ENCODE assay signal across 13 cellular contexts in the genomic region with DNA sequence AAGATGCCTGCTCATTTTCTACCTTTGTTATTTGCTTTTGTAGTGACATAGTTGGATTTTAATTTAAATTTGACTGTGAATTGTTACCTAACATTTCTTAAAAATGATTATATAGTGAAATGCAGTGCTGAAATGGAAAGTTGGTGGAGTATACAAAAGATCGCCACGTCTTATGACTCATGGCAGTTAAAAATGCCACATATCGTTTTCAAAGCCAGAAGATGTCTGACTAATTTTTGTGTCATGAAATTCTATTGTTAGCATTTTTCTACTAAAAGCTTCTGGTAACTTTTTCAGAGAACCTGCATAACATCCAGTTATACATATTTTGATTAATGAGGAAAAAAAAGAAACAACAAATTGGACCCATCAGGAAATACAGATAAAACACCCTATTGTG. TPM values are rescaled to one million over a fixed set of nuclear protein-coding genes. Genes with fewer than 3 reads are reported as not detected.
DNase-seq lines count a peak whose midpoint lies in the region; ATAC-seq and TF ChIP-seq lines count a peak whose summit lies in the region.
"Had no signal": no experiment of that assay in that cellular context is flagged by ENCODE, and none has a peak within 500 bp of the region (broad histone marks: within the 10 kb centered on the region; RNA-seq: fewer than 3 reads in every experiment).

No MANE protein-coding gene starts in this region.

- no peak overlapping the region for H2BK12ac ChIP-seq in mesenchymal stem cell (ENCODE audit: low read length in 2 of 2)

- no peak for TF ChIP-seq POLR2A in gastrocnemius medialis (IDR thresholded peaks at IDR 0.05)

- H2BK15ac ChIP-seq in mesenchymal stem cell (ENCODE audit: low read depth, poor library complexity, severe bottlenecking) = no peak overlapping the region

- no peak overlapping the region for H2BK5ac ChIP-seq in mesenchymal stem cell (ENCODE audit: low read depth, low read length, poor library complexity, severe bottlenecking)

- H3K27ac ChIP-seq in brain microvascular endothelial cell = no peak overlapping the region
- H3K27ac ChIP-seq in mesenchymal stem cell (ENCODE audit: low read length, poor library complexity, severe bottlenecking) = no peak overlapping the region
- H3K27ac ChIP-seq in gastrocnemius medialis = no peak overlapping the region
- H3K27ac ChIP-seq: psoas muscle, WERI-Rb-1 had no signal

- in situ Hi-C loops in brain microvascular endothelial cell (cut with HindIII; ENCODE audit: low pct_ligation_motif_present, low sequenced_read_pairs) (no loop called here), gastrocnemius medialis (cut with MboI; ENCODE audit: low sequenced_read_pairs in 4 of 4) (no loop called here)

- H3K4me1 ChIP-seq in mesenchymal stem cell (ENCODE audit: control insufficient read depth, insufficient read depth, low read depth, low read length) (no peaks in the 10 kb centered on the region), gastrocnemius medialis (peaks cover 16 to 34% of the 10 kb centered on the region in 2 donors)

- H3K14ac ChIP-seq in mesenchymal stem cell (ENCODE audit: low read length in 2 of 2) = no peak overlapping the region

- no peaks in the 10 kb centered on the region for H3K9me3 ChIP-seq in mesenchymal stem cell (ENCODE audit: control insufficient read depth, low read length)
- no peaks in the 10 kb centered on the region for H3K9me3 ChIP-seq in gastrocnemius medialis
- H3K9me3 ChIP-seq: psoas muscle had no signal

- H3K9ac ChIP-seq in mesenchymal stem cell (ENCODE audit: low read length) = peak overlapping the region; percentile 4

- H4K8ac ChIP-seq in mesenchymal stem cell (ENCODE audit: low read length) = no peak overlapping the region

- no peaks in the 10 kb centered on the region for H3K27me3 ChIP-seq in brain microvascular endothelial cell (replicated peaks)
- no peaks in the 10 kb centered on the region for H3K27me3 ChIP-seq in mesenchymal stem cell (ENCODE audit: control insufficient read depth in 1 of 2, insufficient read depth in 1 of 2, low read length in 2 of 2)
- no peaks in the 10 kb centered on the region for H3K27me3 ChIP-seq in gastrocnemius medialis

- H3K4me3 ChIP-seq in brain microvascular endothelial cell (ENCODE audit: low read depth, low read length) (no peak overlapping the region), mesenchymal stem cell (ENCODE audit: insufficient read depth in 1 of 2, low read depth in 1 of 2, low read length in 2 of 2) (peak overlapping the region in 1 of 2 experiments; percentile 48), gastrocnemius medialis (no peak overlapping the region)
- H3K4me3 ChIP-seq: psoas muscle had no signal

- H2BK120ac ChIP-seq in mesenchymal stem cell (ENCODE audit: low read depth, low read length) = no peak overlapping the region

- no peak for ATAC-seq in gastrocnemius medialis
- ATAC-seq in HG03108 (IDR thresholded peaks at IDR 0.05; ENCODE audit: unreplicated experiment) = no peak
- no peak for ATAC-seq in HG02759 (IDR thresholded peaks at IDR 0.05; ENCODE audit: unreplicated experiment)
- ATAC-seq: left lobe of liver, psoas muscle had no signal

- no CpG with 5 or more reads among the region's 3 CpGs for WGBS in mesenchymal stem cell

- H3K23ac ChIP-seq in mesenchymal stem cell (ENCODE audit: low read length in 2 of 2) = no peak overlapping the region

- no peak overlapping the region for H3K4me2 ChIP-seq in mesenchymal stem cell (ENCODE audit: low read length, poor library complexity, severe bottlenecking)

- H3K4ac ChIP-seq in mesenchymal stem cell (ENCODE audit: low read depth in 1 of 2, low read length in 2 of 2) = no peak overlapping the region

- H3K18ac ChIP-seq in mesenchymal stem cell (ENCODE audit: low read depth in 1 of 2, low read length in 2 of 2) = no peak overlapping the region

- intact Hi-C loops in gastrocnemius medialis (cut with DNase I; ENCODE audit: low total_unique reads) = no loop called here

- H3K36me3 ChIP-seq in brain microvascular endothelial cell (replicated peaks) (no peaks in the 10 kb centered on the region), mesenchymal stem cell (ENCODE audit: control insufficient read depth in 1 of 2, insufficient read depth in 2 of 2, low read depth in 1 of 2, low read length in 2 of 2) (no peaks in the 10 kb centered on the region), gastrocnemius medialis (no peaks in the 10 kb centered on the region)
- H3K36me3 ChIP-seq: WERI-Rb-1 had no signal

- no peak overlapping the region for H2AFZ ChIP-seq in mesenchymal stem cell (ENCODE audit: low read depth, low read length)

- peaks cover 13% of the 10 kb centered on the region for H3K79me1 ChIP-seq in mesenchymal stem cell (replicated peaks; ENCODE audit: low read length, poor library complexity, severe bottlenecking)

- H4K91ac ChIP-seq in mesenchymal stem cell (ENCODE audit: low read length) = no peak overlapping the region

- no peak overlapping the region for H2AK5ac ChIP-seq in mesenchymal stem cell (ENCODE audit: low read length, severe bottlenecking)

- no peak for TF ChIP-seq CTCF in brain microvascular endothelial cell (IDR thresholded peaks at IDR 0.05; ENCODE audit: low read depth, low read length, missing control alignments)
- no peak for TF ChIP-seq CTCF in gastrocnemius medialis (IDR thresholded peaks at IDR 0.05 in 4 of 5, conservative IDR thresholded peaks at IDR 0.05 in 1 of 5)

- DNase-seq in EH (ENCODE audit: low read depth) (peak; percentile 84), LoVo (ENCODE audit: low spot score) (peak; percentile 15), brain microvascular endothelial cell (peak; percentile 66), mesenchymal stem cell (peak; percentile 72), gastrocnemius medialis (no peak)
- no peak for DNase-seq in stimulated activated CD4-positive, alpha-beta T cell treated with anti-CD3 and anti-CD28 coated beads, Interleukin-12 subunit alpha, Interleukin-12 subunit beta, amount 100 ng/mL, for 4 hours
- DNase-seq: H9, NCI-H2081 treated with DMSO at 0.1 percent for 48 hours, psoas muscle, WERI-Rb-1 had no signal

RNA-seq across cellular contexts. Expression of a gene that starts 20.6 kb away (rescaled TPM):
- 20.1 TPM for polyA plus RNA-seq in mesenchymal stem cell (2013, experiment 1 of 2)
- polyA plus RNA-seq in mesenchymal stem cell (2013, experiment 2 of 2) = 22.7 TPM
- total RNA-seq in gastrocnemius medialis = 10 to 100 TPM; 29.8 to 58.6 (median 30.2) TPM

RNA-seq across cellular contexts. Expression of a gene that starts 44.0 kb away (rescaled TPM):
- 4.5 TPM for polyA plus RNA-seq in mesenchymal stem cell (2013, experiment 1 of 2)
- polyA plus RNA-seq in mesenchymal stem cell (2013, experiment 2 of 2) = 4.8 TPM
- 10 to 100 TPM in 1 of 4 donors, 1 to 10 TPM in 3; 4.7 to 15.8 (median 7.8) TPM for total RNA-seq in gastrocnemius medialis

Comparison
In these comparisons a context has a peak if more than half of its experiments do, and no peak if none do; other contexts are left out.
1. DNase-seq: peak in EH (single experiment), LoVo (single experiment), brain microvascular endothelial cell (single experiment) and mesenchymal stem cell (single experiment); none in stimulated activated CD4-positive, alpha-beta T cell treated with anti-CD3 and anti-CD28 coated beads, Interleukin-12 subunit alpha, Interleukin-12 subunit beta, amount 100 ng/mL, for 4 hours (single experiment) and gastrocnemius medialis (0 of 2).